In the genomic region with DNA sequence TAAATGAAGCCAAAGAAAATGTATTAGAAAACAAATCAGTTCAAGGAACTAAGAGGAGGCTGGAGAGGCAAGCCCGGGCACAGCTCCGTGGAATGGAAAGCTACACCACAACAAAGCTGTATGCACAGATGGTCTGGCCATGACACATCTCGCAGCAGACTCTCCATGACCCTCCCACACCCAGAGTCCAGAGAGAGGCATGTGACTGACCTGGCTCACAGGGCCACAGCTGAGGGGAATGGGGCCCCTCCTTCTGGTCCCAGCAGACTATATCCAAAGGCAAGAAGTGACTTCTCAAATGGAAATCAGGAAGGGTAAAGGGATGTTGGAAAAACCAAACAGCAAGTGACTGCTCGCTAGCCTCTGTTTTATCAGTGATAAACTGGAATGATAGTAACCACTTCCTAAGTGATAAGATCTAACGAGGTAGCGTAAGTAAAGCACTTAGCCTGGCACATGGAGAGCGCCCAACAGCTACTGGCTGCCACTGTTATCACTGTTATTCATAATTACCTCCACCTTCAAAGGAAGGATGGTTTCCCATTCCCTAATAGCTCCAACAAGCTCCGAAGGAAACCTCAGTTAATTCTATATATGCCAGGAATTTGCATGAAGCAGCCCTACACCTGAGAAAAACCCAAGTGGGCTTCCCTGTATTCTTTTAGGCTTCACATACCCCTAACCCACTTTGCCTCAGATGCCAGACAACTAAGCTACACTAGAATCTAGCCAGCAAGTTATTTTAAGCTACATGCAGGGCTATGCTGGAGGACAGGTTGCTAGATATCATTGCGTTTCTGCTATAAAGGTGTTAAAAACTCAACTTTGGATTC, we compare ENCODE assay signal across 1 cellular context.
TF ChIP-seq lines count a peak whose summit lies in the region.

No MANE protein-coding gene starts in this region.

TF ChIP-seq in HCT116, 20 proteins besides CTCF, POLR2A, EP300 and RAD21 (continued from another document):
- TF ChIP-seq, protein P1, sequence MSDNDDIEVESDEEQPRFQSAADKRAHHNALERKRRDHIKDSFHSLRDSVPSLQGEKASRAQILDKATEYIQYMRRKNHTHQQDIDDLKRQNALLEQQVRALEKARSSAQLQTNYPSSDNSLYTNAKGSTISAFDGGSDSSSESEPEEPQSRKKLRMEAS (IDR thresholded peaks at IDR 0.05) = peak; percentile 89
- TF ChIP-seq JUND (IDR thresholded peaks at IDR 0.05) = peak; percentile 76
- no peak for TF ChIP-seq YY1 (IDR thresholded peaks at IDR 0.05; ENCODE audit: extremely low read depth, insufficient replicate concordance, low read depth, low read length)
- TF ChIP-seq SP1 (IDR thresholded peaks at IDR 0.05; ENCODE audit: low read depth) = peak; percentile 90
- TF ChIP-seq FOSL1 (IDR thresholded peaks at IDR 0.05; ENCODE audit: low read depth) = peak; percentile 71
- no peak for TF ChIP-seq ZNF274 (IDR thresholded peaks at IDR 0.05; ENCODE audit: low read depth, low read length)
